25 cellular contexts compared by ENCODE assay signal in genomic region chr1:151265446-151266236, GRCh38. TPM values are rescaled to one million over a fixed set of nuclear protein-coding genes. Genes with fewer than 3 reads are reported as not detected.
DNase-seq lines count a peak whose midpoint lies in the region; ATAC-seq and TF ChIP-seq lines count a peak whose summit lies in the region.
"Had no signal": no experiment of that assay in that cellular context is flagged by ENCODE, and none has a peak within 500 bp of the region (broad histone marks: within the 10 kb centered on the region; RNA-seq: fewer than 3 reads in every experiment).

No MANE protein-coding gene starts in this region.

- H3K4me1 Mint-ChIP-seq in MCF 10A (ENCODE audit: insufficient read depth, unreplicated experiment) (no peaks in the 10 kb centered on the region), naive B cell (peaks cover 19 to 30% (median 19%) of the 10 kb centered on the region in 3 donors)
- H3K4me1 Mint-ChIP-seq in activated naive CD8-positive, alpha-beta T cell treated with anti-CD3 and anti-CD28 coated beads, Interleukin-2, amount 50 U/mL, for 24 hours: no peaks in the 10 kb centered on the region
- no peaks in the 10 kb centered on the region for H3K4me1 Mint-ChIP-seq in activated T-cell treated with anti-CD3 and anti-CD28 coated beads, Interleukin-2, amount 50 U/mL, for 4 hours (ENCODE audit: low read depth)
- H3K4me1 Mint-ChIP-seq: neural progenitor cell had no signal

- TSS peak; percentile 43 for BruUV-seq in MCF 10A (replicated peaks; lab: Mats Ljungman, UMichigan)

- H3K27me3 ChIP-seq in breast epithelium (no peaks in the 10 kb centered on the region), GM23248 (replicated peaks; ENCODE audit: insufficient read depth) (no peaks in the 10 kb centered on the region)
- no peaks in the 10 kb centered on the region for H3K27me3 ChIP-seq in effector memory CD4-positive, alpha-beta T cell (replicated peaks; ENCODE audit: control insufficient read depth, insufficient read depth, low read length, poor library complexity, severe bottlenecking)
- H3K27me3 ChIP-seq: BLaER1 treated with 17β-estradiol and CSF1 and Interleukin-3, amounts not matched to agents 10 nM and 100 nM; esophagus muscularis mucosa; neural progenitor cell had no signal

- H3K79me2 ChIP-seq in GM23248 (ENCODE audit: insufficient read depth): peaks cover 32% of the 10 kb centered on the region

- intact Hi-C loops in MCF 10A (cut with micrococcal nuclease): no loop called here
- intact Hi-C loops in breast epithelium (cut with DNase I; ENCODE audit: low total_unique reads): no loop called here

- in situ Hi-C loops in GM23248 (cut with MboI): no loop called here

- no peak overlapping the region for H3K4me2 ChIP-seq in GM23248 (ENCODE audit: unreplicated experiment)
- H3K4me2 ChIP-seq: neural progenitor cell had no signal

- H3K9me3 ChIP-seq in breast epithelium (no peaks in the 10 kb centered on the region), GM23248 (ENCODE audit: low read depth) (no peaks in the 10 kb centered on the region)
- no peaks in the 10 kb centered on the region for H3K9me3 ChIP-seq in effector memory CD4-positive, alpha-beta T cell (ENCODE audit: control insufficient read depth, low read length)
- H3K9me3 ChIP-seq: BLaER1 treated with 17β-estradiol and CSF1 and Interleukin-3, amounts not matched to agents 10 nM and 100 nM; esophagus muscularis mucosa; left ventricle myocardium inferior; psoas muscle had no signal

- no peak overlapping the region for H3K4me3 Mint-ChIP-seq in MCF 10A (ENCODE audit: unreplicated experiment)
- H3K4me3 Mint-ChIP-seq in activated naive CD8-positive, alpha-beta T cell treated with anti-CD3 and anti-CD28 coated beads, Interleukin-2, amount 50 U/mL, for 24 hours: no peak overlapping the region
- H3K4me3 Mint-ChIP-seq in naive B cell: peak overlapping the region in 1 of 8 donors; percentile 65
- no peak overlapping the region for H3K4me3 Mint-ChIP-seq in activated T-cell treated with anti-CD3 and anti-CD28 coated beads, Interleukin-2, amount 50 U/mL, for 4 hours
- H3K4me3 Mint-ChIP-seq: neural progenitor cell had no signal

- no peaks in the 10 kb centered on the region for H3K9me2 ChIP-seq in GM23248 (ENCODE audit: insufficient read depth)

- no peak overlapping the region for H3K9ac ChIP-seq in GM23248
- H3K9ac ChIP-seq: neural progenitor cell had no signal

- H3K4me1 ChIP-seq in breast epithelium: no peaks in the 10 kb centered on the region
- no peaks in the 10 kb centered on the region for H3K4me1 ChIP-seq in effector memory CD4-positive, alpha-beta T cell (ENCODE audit: control insufficient read depth, insufficient read depth, low read length, poor library complexity, severe bottlenecking)
- no peaks in the 10 kb centered on the region for H3K4me1 ChIP-seq in GM23248 (ENCODE audit: insufficient read depth)
- H3K4me1 ChIP-seq: left ventricle myocardium inferior, neural progenitor cell, psoas muscle had no signal

- no peaks in the 10 kb centered on the region for H3K27me3 Mint-ChIP-seq in MCF 10A (ENCODE audit: insufficient read depth, unreplicated experiment)
- no peaks in the 10 kb centered on the region for H3K27me3 Mint-ChIP-seq in activated naive CD8-positive, alpha-beta T cell treated with anti-CD3 and anti-CD28 coated beads, Interleukin-2, amount 50 U/mL, for 24 hours
- H3K27me3 Mint-ChIP-seq in naive B cell: no peaks in the 10 kb centered on the region
- no peaks in the 10 kb centered on the region for H3K27me3 Mint-ChIP-seq in activated T-cell treated with anti-CD3 and anti-CD28 coated beads, Interleukin-2, amount 50 U/mL, for 4 hours (ENCODE audit: low read depth)

- H3K4me3 ChIP-seq in breast epithelium (no peak overlapping the region), GM23248 (no peak overlapping the region)
- no peak overlapping the region for H3K4me3 ChIP-seq in effector memory CD4-positive, alpha-beta T cell (ENCODE audit: insufficient read depth, low read depth, low read length, poor library complexity, severe bottlenecking)
- H3K4me3 ChIP-seq: BLaER1 treated with 17β-estradiol and CSF1 and Interleukin-3, amounts not matched to agents 10 nM and 100 nM; esophagus muscularis mucosa; left ventricle myocardium inferior; neural progenitor cell; psoas muscle had no signal

- ATAC-seq in activated naive CD8-positive, alpha-beta T cell treated with anti-CD3 and anti-CD28 coated beads, Interleukin-2, amount 50 U/mL, for 24 hours: no peak
- no peak for ATAC-seq in naive B cell (ENCODE audit: low read depth in 2 of 2)
- no peak for ATAC-seq in esophagus mucosa
- ATAC-seq in activated T-cell treated with anti-CD3 and anti-CD28 coated beads, Interleukin-2, amount 50 U/mL, for 4 hours: no peak
- ATAC-seq: psoas muscle had no signal

- H3K27ac ChIP-seq in breast epithelium: no peak overlapping the region
- no peak overlapping the region for H3K27ac ChIP-seq in effector memory CD4-positive, alpha-beta T cell (ENCODE audit: insufficient read depth, low read length, poor library complexity, severe bottlenecking)
- no peak overlapping the region for H3K27ac ChIP-seq in GM23248
- H3K27ac ChIP-seq: esophagus muscularis mucosa, left ventricle myocardium inferior, neural progenitor cell, psoas muscle had no signal

- H3K27ac Mint-ChIP-seq in MCF 10A (ENCODE audit: low read depth, unreplicated experiment) (no peak overlapping the region), naive B cell (peak overlapping the region in 5 of 6 donors; percentile 2 to 92 (median 70))
- peak overlapping the region; percentile 47 for H3K27ac Mint-ChIP-seq in activated naive CD8-positive, alpha-beta T cell treated with anti-CD3 and anti-CD28 coated beads, Interleukin-2, amount 50 U/mL, for 24 hours
- H3K27ac Mint-ChIP-seq: neural progenitor cell had no signal

- WGBS in GM23248 (ENCODE audit: low coverage in 1 of 2, low lambda C conversion rate in 2 of 2, missing lambda C conversion rate in 2 of 2), 2 experiments: 86 to 88% methylated on average over 14 of the region's 14 CpGs

- CTCF ChIA-PET in MCF 10A (lab: Yijun Ruan, JAX): interaction anchor here (1.2 kb wide), 1 partner anchor 75 kb away, joined by 4 read pairs; no protein-coding TSS in a partner anchor

- POLR2A ChIA-PET in MCF 10A (lab: Yijun Ruan, JAX): interaction anchor here (0.5 to 2.1 kb wide), 4 partner anchors 11 to 164 kb away, joined by 3 to 15 read pairs (median 3); partner anchors contain the start of gene PSMD4

- TF ChIP-seq CTCF in MCF 10A (IDR thresholded peaks at IDR 0.05; ENCODE audit: unreplicated experiment) (no peak), breast epithelium (IDR thresholded peaks at IDR 0.05) (no peak)

- TF ChIP-seq POLR2A in breast epithelium (IDR thresholded peaks at IDR 0.05): no peak

- no peaks in the 10 kb centered on the region; the same call in 1 of the 2 replicates for H3F3A ChIP-seq in GM23248 (ENCODE audit: insufficient read depth)

- DNase-seq in MCF 10A (ENCODE audit: unreplicated experiment) (no peak), breast epithelium (ENCODE audit: low spot score in 2 of 2) (no peak), naive B cell (no peak), GM23248 (no peak)
- no peak for DNase-seq in activated naive CD8-positive, alpha-beta T cell treated with anti-CD3 and anti-CD28 coated beads, Interleukin-2, amount 50 U/mL, for 24 hours
- DNase-seq in activated T-cell treated with anti-CD3 and anti-CD28 coated beads, Interleukin-2, amount 50 U/mL, for 4 hours: no peak
- no peak for DNase-seq in effector memory CD4-positive, alpha-beta T cell
- DNase-seq: activated CD4-positive, alpha-beta T cell treated with anti-CD3 and anti-CD28 coated beads, Interleukin-2, amount 50 U/mL, for 1 hour; activated effector memory CD4-positive, alpha-beta T cell treated with anti-CD3 and anti-CD28 coated beads, Interleukin-2, amount 50 U/mL, for 16 hours; amniotic stem cell; effector CD8-positive, alpha-beta T cell; EL; H7; hypothalamus; left ventricle myocardium inferior; NCI-H2029 treated with DMSO at 0.1 percent for 48 hours; NCI-H345; NCI-H774; psoas muscle; Right ventricle myocardium superior; T-helper 9 cell had no signal

- peaks cover 97% of the 10 kb centered on the region for H3K36me3 Mint-ChIP-seq in MCF 10A (ENCODE audit: insufficient read depth, unreplicated experiment)
- peaks cover 42% of the 10 kb centered on the region for H3K36me3 Mint-ChIP-seq in activated naive CD8-positive, alpha-beta T cell treated with anti-CD3 and anti-CD28 coated beads, Interleukin-2, amount 50 U/mL, for 24 hours (ENCODE audit: low read depth)
- peaks cover 0 to 32% of the 10 kb centered on the region in 2 donors for H3K36me3 Mint-ChIP-seq in naive B cell
- H3K36me3 Mint-ChIP-seq in activated T-cell treated with anti-CD3 and anti-CD28 coated beads, Interleukin-2, amount 50 U/mL, for 4 hours (ENCODE audit: insufficient read depth): peaks cover 36% of the 10 kb centered on the region

- H2AFZ ChIP-seq in GM23248: no peak overlapping the region
- H2AFZ ChIP-seq: neural progenitor cell had no signal

- peaks cover 7% of the 10 kb centered on the region for H3K36me3 ChIP-seq in breast epithelium
- H3K36me3 ChIP-seq in effector memory CD4-positive, alpha-beta T cell (ENCODE audit: control insufficient read depth, insufficient read depth, low read length): peaks cover 49% of the 10 kb centered on the region
- H3K36me3 ChIP-seq in GM23248 (ENCODE audit: low read depth): peaks cover 33% of the 10 kb centered on the region; the same call in 1 of the 2 replicates
- H3K36me3 ChIP-seq: neural progenitor cell had no signal

- H4K20me1 ChIP-seq in GM23248 (ENCODE audit: insufficient read depth): no peaks in the 10 kb centered on the region

- H3K9me3 Mint-ChIP-seq in MCF 10A (ENCODE audit: unreplicated experiment) (no peaks in the 10 kb centered on the region), naive B cell (no peaks in the 10 kb centered on the region)
- no peaks in the 10 kb centered on the region for H3K9me3 Mint-ChIP-seq in activated naive CD8-positive, alpha-beta T cell treated with anti-CD3 and anti-CD28 coated beads, Interleukin-2, amount 50 U/mL, for 24 hours
- H3K9me3 Mint-ChIP-seq in activated T-cell treated with anti-CD3 and anti-CD28 coated beads, Interleukin-2, amount 50 U/mL, for 4 hours: no peaks in the 10 kb centered on the region
- H3K9me3 Mint-ChIP-seq: neural progenitor cell had no signal

RNA-seq across cellular contexts. Expression of gene PSMD4, which starts 11.1 kb away (rescaled TPM):
- total RNA-seq in MCF 10A (2022) (266 and 285 TPM in 2 replicates), breast epithelium (100 to 1,000 TPM; 108 to 188 (median 140) TPM), esophagus mucosa (126 TPM)
- polyA plus RNA-seq in naive B cell (ENCODE audit: low read depth in 6 of 6) (100 to 1,000 TPM; 253 to 417 (median 291) TPM), GM23248 (2016; fragmentation: Nextera tagmentation; extraction: Ambion mirVana) (166 and 175 TPM in 2 replicates)
- total RNA-seq in activated T-cell treated with anti-CD3 and anti-CD28 coated beads, Interleukin-2, amount 50 U/mL, for 4 hours: 100 to 1,000 TPM; 336 to 368 (median 350) TPM
- 130 and 164 TPM in 2 replicates for total RNA-seq in GM23248 (2014; rRNA removed; shearing (Covaris generic))

RNA-seq across cellular contexts. Expression of gene ZNF687, which starts 16.5 kb away (rescaled TPM):
- total RNA-seq in MCF 10A (2022): 26.3 and 27.5 TPM in 2 replicates
- total RNA-seq in breast epithelium: 10 to 100 TPM; 20.6 to 31.6 (median 25.9) TPM
- 1 to 10 TPM in 4 of 6 donors, under 1 TPM in 2; 0.08 to 2.6 (median 1.6) TPM for polyA plus RNA-seq in naive B cell (ENCODE audit: low read depth in 6 of 6)
- 12.6 TPM for total RNA-seq in esophagus mucosa
- 10 to 100 TPM; 25.3 to 27.5 (median 25.9) TPM for total RNA-seq in activated T-cell treated with anti-CD3 and anti-CD28 coated beads, Interleukin-2, amount 50 U/mL, for 4 hours
- total RNA-seq in GM23248 (2014; rRNA removed; shearing (Covaris generic)): 16.9 and 21.5 TPM in 2 replicates
- 3.0 and 3.6 TPM in 2 replicates for polyA plus RNA-seq in GM23248 (2016; fragmentation: Nextera tagmentation; extraction: Ambion mirVana)
